Comparison of ENCODE assay signal across 17 cellular contexts in the genomic region with DNA sequence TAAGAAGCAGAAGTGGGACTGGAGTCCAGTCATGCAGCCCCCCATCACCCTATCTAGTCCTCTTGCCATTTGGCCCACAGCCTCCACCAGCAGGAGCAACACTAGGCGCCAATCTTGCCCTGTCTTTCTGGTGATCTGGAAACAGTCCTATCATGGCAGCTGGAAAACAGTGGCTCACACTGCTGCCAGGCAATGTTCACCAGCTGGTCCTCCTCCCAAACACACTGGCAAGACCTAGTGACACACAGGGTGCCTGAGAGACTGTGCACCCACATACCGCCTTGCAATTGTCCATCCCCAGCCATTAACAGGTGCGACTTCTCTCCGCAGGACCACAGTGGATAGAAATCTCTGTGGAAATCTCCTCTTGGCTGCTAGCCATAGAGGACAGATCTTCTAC.
A peak's percentile ranks its signal among the peaks of the same experiment; 100 is the strongest.
DNase-seq lines count a peak whose midpoint lies in the region; ATAC-seq, FAIRE-seq and TF ChIP-seq lines count a peak whose summit lies in the region.
"Had no signal": no experiment of that assay in that cellular context is flagged by ENCODE, and none has a peak within 500 bp of the region (broad histone marks: within the 10 kb centered on the region; RNA-seq: fewer than 3 reads in every experiment).

No MANE protein-coding gene starts in this region.

- H3K36me3 Mint-ChIP-seq in effector memory CD8-positive, alpha-beta T cell (ENCODE audit: insufficient read depth) = peaks cover 11% of the 10 kb centered on the region
- no peaks in the 10 kb centered on the region for H3K36me3 Mint-ChIP-seq in CD4-positive, alpha-beta memory T cell

- peaks cover 22 to 25% of the 10 kb centered on the region in 2 donors for H3K4me1 Mint-ChIP-seq in effector memory CD8-positive, alpha-beta T cell (ENCODE audit: low read depth in 2 of 2)
- H3K4me1 Mint-ChIP-seq in CD4-positive, alpha-beta memory T cell = peaks cover 16 to 42% (median 20%) of the 10 kb centered on the region in 4 donors

- intact Hi-C loops in IMR-90 (cut with micrococcal nuclease) = loop anchor here (2.0 to 10.0 kb wide), 3 partner anchors 224 to 364 kb away; no protein-coding TSS in a partner anchor
- intact Hi-C loops in lower lobe of right lung (cut with DNase I) = no loop called here
- intact Hi-C loops in CD4-positive, alpha-beta memory T cell (cut with micrococcal nuclease) = loop anchor here (5.0 kb wide), 2 partner anchors 79 to 141 kb away; no protein-coding TSS in a partner anchor

- CTCF ChIA-PET in IMR-90 (lab: Yijun Ruan, JAX) = no interaction called here
- CTCF ChIA-PET in H1 (lab: Charles Lee; ENCODE audit: partially characterized antibody) = interaction anchor here (1.2 to 2.6 kb wide), 9 partner anchors 8 to 243 kb away, joined by 3 to 15 read pairs (median 6); no protein-coding TSS in a partner anchor
- CTCF ChIA-PET in CD4-positive, alpha-beta memory T cell (lab: Charles Lee; ENCODE audit: partially characterized antibody) = interaction anchor here (1.2 to 2.2 kb wide), 4 partner anchors 8 to 79 kb away, joined by 3 to 8 read pairs (median 4); no protein-coding TSS in a partner anchor

- H3F3A ChIP-seq in smooth muscle cell (ENCODE audit: low read depth) = no peaks in the 10 kb centered on the region

- dilution Hi-C loops in IMR-90 (cut with HindIII; ENCODE audit: low sequenced_read_pairs, unreplicated experiment) = no loop called here

- H3K9me3 ChIP-seq in IMR-90 (ENCODE audit: control insufficient read depth, insufficient read depth, low read length) = no peaks in the 10 kb centered on the region
- H3K9me3 ChIP-seq in H1 (ENCODE audit: insufficient read depth in 2 of 2, low read depth in 1 of 2, low read length in 1 of 2) = no peaks in the 10 kb centered on the region
- no peaks in the 10 kb centered on the region for H3K9me3 ChIP-seq in lower lobe of right lung
- H3K9me3 ChIP-seq in smooth muscle cell (replicated peaks; ENCODE audit: low read depth) = no peaks in the 10 kb centered on the region
- H3K9me3 ChIP-seq in CD4-positive, alpha-beta memory T cell (ENCODE audit: control insufficient read depth in 1 of 2, low read length in 2 of 2) = no peaks in the 10 kb centered on the region

- no peaks in the 10 kb centered on the region for H3K79me1 ChIP-seq in IMR-90 (ENCODE audit: low read depth in 1 of 2, low read length in 2 of 2)
- H3K79me1 ChIP-seq in H1 (ENCODE audit: low read depth, low read length) = no peaks in the 10 kb centered on the region

- H3K27me3 ChIP-seq in IMR-90 (ENCODE audit: control insufficient read depth, insufficient read depth, low read length) (no peaks in the 10 kb centered on the region), H1 (replicated peaks in 1 of 4; ENCODE audit: control insufficient read depth in 3 of 4, extremely low read depth in 1 of 4, insufficient read depth in 3 of 4, low read length in 3 of 4) (no peaks in the 10 kb centered on the region), lower lobe of right lung (ENCODE audit: low read depth) (no peaks in the 10 kb centered on the region), smooth muscle cell (ENCODE audit: low read depth) (no peaks in the 10 kb centered on the region)
- H3K27me3 ChIP-seq in CD4-positive, alpha-beta memory T cell (ENCODE audit: insufficient read depth, low read length) = no peaks in the 10 kb centered on the region

- peak overlapping the region; percentile 47 for H2BK5ac ChIP-seq in IMR-90 (ENCODE audit: low read depth, low read length, poor library complexity, severe bottlenecking)
- no peak overlapping the region for H2BK5ac ChIP-seq in H1 (ENCODE audit: low read depth, low read length)

- H3K4me3 Mint-ChIP-seq in effector memory CD8-positive, alpha-beta T cell = no peak overlapping the region
- H3K4me3 Mint-ChIP-seq in CD4-positive, alpha-beta memory T cell = no peak overlapping the region

- H3K4me3 ChIP-seq in IMR-90 (ENCODE audit: insufficient read depth, low read depth, low read length) = no peak overlapping the region
- H3K4me3 ChIP-seq in H1 (ENCODE audit: extremely low read depth in 1 of 4, insufficient read depth in 2 of 4, low read depth in 3 of 4, low read length in 4 of 4) = no peak overlapping the region
- H3K4me3 ChIP-seq in lower lobe of right lung = no peak overlapping the region
- no peak overlapping the region for H3K4me3 ChIP-seq in smooth muscle cell
- H3K4me3 ChIP-seq in CD4-positive, alpha-beta memory T cell (ENCODE audit: low read length in 2 of 2) = no peak overlapping the region
- H3K4me3 ChIP-seq: K562 had no signal

- 80% methylated on average over 3 of the region's 4 CpGs; no CpG with 5 or more reads in 1 of the 2 experiments for WGBS in IMR-90 (ENCODE audit: extremely low coverage in 2 of 2, insufficient read length in 1 of 2), 2 experiments
- WGBS in H1 (ENCODE audit: extremely low coverage in 1 of 2, insufficient coverage in 1 of 2, insufficient read length in 1 of 2, insufficient replicate concordance in 2 of 2, low coverage in 1 of 2, low lambda C conversion rate in 2 of 2, missing lambda C conversion rate in 1 of 2), 2 experiments = 98% methylated on average over 4 of the region's 4 CpGs; no CpG with 5 or more reads in 1 of the 2 experiments
- WGBS in smooth muscle cell (ENCODE audit: low lambda C conversion rate) = 97% methylated on average over 4 of the region's 4 CpGs

- POLR2A ChIA-PET in IMR-90 (lab: Charles Lee; ENCODE audit: unreplicated experiment) = no interaction called here
- POLR2A ChIA-PET in H1 (lab: Charles Lee; ENCODE audit: partially characterized antibody) = no interaction called here
- POLR2A ChIA-PET in CD4-positive, alpha-beta memory T cell (lab: Charles Lee; ENCODE audit: partially characterized antibody) = interaction anchor here (1.6 kb wide), 1 partner anchor 107 kb away, joined by 5 read pairs; no protein-coding TSS in a partner anchor

- H3K36me3 ChIP-seq in IMR-90 (ENCODE audit: control insufficient read depth, insufficient read depth, low read length) (no peaks in the 10 kb centered on the region), H1 (ENCODE audit: control insufficient read depth in 2 of 4, insufficient read depth in 4 of 4, low read length in 3 of 4) (no peaks in the 10 kb centered on the region), lower lobe of right lung (no peaks in the 10 kb centered on the region), smooth muscle cell (ENCODE audit: low read depth) (no peaks in the 10 kb centered on the region)
- H3K36me3 ChIP-seq in CD4-positive, alpha-beta memory T cell (ENCODE audit: insufficient read depth, low read length) = no peaks in the 10 kb centered on the region

- peak overlapping the region; percentile 56 for H3K27ac ChIP-seq in IMR-90 (ENCODE audit: insufficient read depth, low read length)
- H3K27ac ChIP-seq in H1 (ENCODE audit: low read depth, low read length) = no peak overlapping the region
- H3K27ac ChIP-seq in lower lobe of right lung = peak overlapping the region; percentile 31
- peak overlapping the region; percentile 96 for H3K27ac ChIP-seq in smooth muscle cell (ENCODE audit: low read depth)
- no peak overlapping the region for H3K27ac ChIP-seq in CD4-positive, alpha-beta memory T cell (ENCODE audit: low read depth, low read length)
- H3K27ac ChIP-seq: C4-2B had no signal

- H2AK5ac ChIP-seq in IMR-90 (ENCODE audit: low read depth, low read length) (peak overlapping the region; percentile 92), H1 (ENCODE audit: low read depth, low read length) (no peak overlapping the region)

- H3K79me2 ChIP-seq in H1 (ENCODE audit: control insufficient read depth in 1 of 2, insufficient read depth in 2 of 2, low read length in 2 of 2) (no peaks in the 10 kb centered on the region), smooth muscle cell (ENCODE audit: low read depth) (no peaks in the 10 kb centered on the region)

- peaks cover 20% of the 10 kb centered on the region for H3K9me1 ChIP-seq in IMR-90 (ENCODE audit: insufficient read depth, low read length)

- H4K8ac ChIP-seq in IMR-90 (ENCODE audit: low read depth in 2 of 2, low read length in 2 of 2) (peak overlapping the region in 1 of 2 experiments; percentile 10; a peak in 1 of 4 replicates), H1 (ENCODE audit: extremely low read depth, insufficient read depth, low read length) (no peak overlapping the region)

- no TSS peak for BruUV-seq in IMR-90 (replicated peaks; lab: Mats Ljungman, UMichigan)

- no peak overlapping the region for H3K27ac Mint-ChIP-seq in effector memory CD8-positive, alpha-beta T cell
- no peak overlapping the region for H3K27ac Mint-ChIP-seq in CD4-positive, alpha-beta memory T cell

- DNase-seq in IMR-90 (no peak), H1 (ENCODE audit: low read depth in 1 of 2, low spot score in 2 of 2) (no peak), lower lobe of right lung (no peak), smooth muscle cell (lab: John Stamatoyannopoulos, UW; ENCODE audit: unreplicated experiment) (no peak), anterior cingulate cortex (lab: John Stamatoyannopoulos, UW) (no peak)
- DNase-seq in effector memory CD8-positive, alpha-beta T cell = no peak
- no peak for DNase-seq in CD4-positive, alpha-beta memory T cell
- DNase-seq: COR-L47, DMS53, HCEC 1CT, MV-4-11, NCI-H1417, NCI-H187 treated with DMSO at 0.1 percent for 48 hours, PC-3 had no signal

- H3K18ac ChIP-seq in IMR-90 (ENCODE audit: low read depth, low read length) (peak overlapping the region; percentile 49), H1 (ENCODE audit: extremely low read depth, low read length) (no peak overlapping the region)

- TF ChIP-seq RAD21 in IMR-90 (IDR thresholded peaks at IDR 0.05; ENCODE audit: low read length) = no peak
- TF ChIP-seq RAD21 in H1 (IDR thresholded peaks at IDR 0.05 in 1 of 2, conservative IDR thresholded peaks at IDR 0.05 in 1 of 2; ENCODE audit: low read depth in 2 of 2, low read length in 2 of 2) = no peak

- H2AFZ ChIP-seq in IMR-90 (replicated peaks; ENCODE audit: low read length, poor library complexity) (no peak overlapping the region), H1 (ENCODE audit: low read length) (no peak overlapping the region), smooth muscle cell (ENCODE audit: low read depth) (no peak overlapping the region)

- H4K20me1 ChIP-seq in IMR-90 (ENCODE audit: insufficient read depth, low read length) = peaks cover 5% of the 10 kb centered on the region
- H4K20me1 ChIP-seq in H1 (replicated peaks in 1 of 2; ENCODE audit: control insufficient read depth in 1 of 2, insufficient read depth in 2 of 2, low read length in 2 of 2) = no peaks in the 10 kb centered on the region
- no peaks in the 10 kb centered on the region for H4K20me1 ChIP-seq in smooth muscle cell (ENCODE audit: low read depth)

- in situ Hi-C loops in IMR-90 (cut with MboI; ENCODE audit: low sequenced_read_pairs) = no loop called here

- no peak overlapping the region for H2AK9ac ChIP-seq in IMR-90 (replicated peaks; ENCODE audit: low read depth, low read length, poor library complexity)

- H3K4me1 ChIP-seq in IMR-90 (ENCODE audit: control insufficient read depth, insufficient read depth, low read length) (peaks cover 10% of the 10 kb centered on the region), H1 (replicated peaks in 1 of 4; ENCODE audit: control insufficient read depth in 3 of 4, insufficient read depth in 4 of 4, low read length in 3 of 4) (peaks cover 0 to 3% (median 0%) of the 10 kb centered on the region in 4 experiments; a peak in 1 of 7 replicates), lower lobe of right lung (peaks cover 10% of the 10 kb centered on the region), smooth muscle cell (ENCODE audit: low read depth) (no peaks in the 10 kb centered on the region)
- H3K4me1 ChIP-seq in CD4-positive, alpha-beta memory T cell (ENCODE audit: insufficient read depth, low read length) = peaks cover 17% of the 10 kb centered on the region

- no peak overlapping the region for H2BK12ac ChIP-seq in H1 (ENCODE audit: low read depth, low read length)

- H4K5ac ChIP-seq in IMR-90 (ENCODE audit: low read depth, low read length) = peak overlapping the region; percentile 25; the same call in 1 of the 2 replicates
- H4K5ac ChIP-seq in H1 (ENCODE audit: insufficient read length, low read depth, low read length) = no peak overlapping the region

- no peak for TF ChIP-seq EP300 in H1 (IDR thresholded peaks at IDR 0.05; ENCODE audit: borderline replicate concordance in 1 of 2, low read depth in 2 of 2, low read length in 2 of 2)

- H3K23ac ChIP-seq in IMR-90 (ENCODE audit: low read depth, low read length) (no peak overlapping the region), H1 (ENCODE audit: insufficient read length) (no peak overlapping the region)

- H2BK15ac ChIP-seq in IMR-90 (ENCODE audit: low read depth, low read length) = peak overlapping the region; percentile 15; the same call in 2 of the 3 replicates
- peak overlapping the region; percentile 65; the same call in 1 of the 2 replicates for H2BK15ac ChIP-seq in H1 (ENCODE audit: low read length)

- H3K9me3 Mint-ChIP-seq in effector memory CD8-positive, alpha-beta T cell = no peaks in the 10 kb centered on the region
- H3K9me3 Mint-ChIP-seq in CD4-positive, alpha-beta memory T cell = no peaks in the 10 kb centered on the region

- FAIRE-seq in H1 (lab: Jason Lieb, UNC) = no peak
- FAIRE-seq: K562 had no signal

- no peaks in the 10 kb centered on the region for H3K23me2 ChIP-seq in H1 (ENCODE audit: low read depth, low read length)

- H3K9ac ChIP-seq in IMR-90 (ENCODE audit: low read depth, low read length) (no peak overlapping the region), H1 (replicated peaks in 1 of 4; ENCODE audit: extremely low read depth in 1 of 4, low read depth in 3 of 4, low read length in 3 of 4) (no peak overlapping the region), smooth muscle cell (ENCODE audit: low read depth) (no peak overlapping the region)

- TF ChIP-seq CTCF in IMR-90 (conservative IDR thresholded peaks at IDR 0.05; ENCODE audit: low read depth, low read length) = no peak
- no peak for TF ChIP-seq CTCF in H1 (IDR thresholded peaks at IDR 0.05; ENCODE audit: control extremely low read depth in 1 of 3, insufficient read depth in 1 of 3, low read depth in 1 of 3, low read length in 3 of 3)
- no peak for TF ChIP-seq CTCF in lower lobe of right lung (IDR thresholded peaks at IDR 0.05)
- no peak for TF ChIP-seq CTCF in smooth muscle cell (IDR thresholded peaks at IDR 0.05; ENCODE audit: borderline replicate concordance, insufficient read depth, poor library complexity, severe bottlenecking)

- 0 out of 2 replicates have a peak overlapping the region, but pooled peaks have one; percentile 26 for H3K14ac ChIP-seq in IMR-90 (replicated peaks; ENCODE audit: low read depth, low read length)
- no peak overlapping the region for H3K14ac ChIP-seq in H1 (ENCODE audit: insufficient read length)

- no peak overlapping the region for H3K56ac ChIP-seq in IMR-90 (ENCODE audit: extremely low read depth, insufficient read depth, low read length)
- H3K56ac ChIP-seq in H1 (replicated peaks; ENCODE audit: insufficient read length, low read depth, low read length) = no peak overlapping the region

- ATAC-seq in IMR-90 (ENCODE audit: low read depth) (no peak), lower lobe of right lung (peak; percentile 34 to 39), GM18870 (IDR thresholded peaks at IDR 0.05; ENCODE audit: unreplicated experiment) (no peak)
- ATAC-seq in effector memory CD8-positive, alpha-beta T cell (replicated peaks) = no peak
- ATAC-seq: K562 had no signal

- no peaks in the 10 kb centered on the region for H3K27me3 Mint-ChIP-seq in effector memory CD8-positive, alpha-beta T cell
- H3K27me3 Mint-ChIP-seq in CD4-positive, alpha-beta memory T cell = no peaks in the 10 kb centered on the region

- H2BK120ac ChIP-seq in IMR-90 (ENCODE audit: low read depth, low read length) (peak overlapping the region; percentile 61; the same call in 1 of the 2 replicates), H1 (replicated peaks; ENCODE audit: low read depth, low read length) (no peak overlapping the region)

- no peak for TF ChIP-seq POLR2A in IMR-90 (IDR thresholded peaks at IDR 0.05; ENCODE audit: low read depth, low read length)
- no peak for TF ChIP-seq POLR2A in H1 (IDR thresholded peaks at IDR 0.05; ENCODE audit: control extremely low read depth in 1 of 2, low read depth in 2 of 2, low read length in 2 of 2)

- no peak overlapping the region for H3K4me2 ChIP-seq in IMR-90 (ENCODE audit: low read depth, low read length)
- H3K4me2 ChIP-seq in H1 (ENCODE audit: insufficient read depth in 1 of 2, low read depth in 2 of 2, low read length in 2 of 2) = no peak overlapping the region
- no peak overlapping the region for H3K4me2 ChIP-seq in smooth muscle cell

- peak overlapping the region; percentile 41 for H3K4ac ChIP-seq in IMR-90 (ENCODE audit: low read depth, low read length)
- H3K4ac ChIP-seq in H1 (replicated peaks; ENCODE audit: insufficient read length, low read depth, low read length) = no peak overlapping the region

- H2BK20ac ChIP-seq in IMR-90 (ENCODE audit: low read depth, low read length) (peak overlapping the region; percentile 82), H1 (ENCODE audit: low read length) (no peak overlapping the region)

- H4K91ac ChIP-seq in IMR-90 (ENCODE audit: insufficient read depth, low read depth, low read length) (peak overlapping the region; percentile 70; the same call in 1 of the 2 replicates), H1 (replicated peaks; ENCODE audit: insufficient read length, low read length) (no peak overlapping the region)

Comparison
In these comparisons a context has a peak if more than half of its experiments do, and no peak if none do; other contexts are left out.
1. ATAC-seq: peak in lower lobe of right lung (2 of 2); none in IMR-90 (single experiment), effector memory CD8-positive, alpha-beta T cell (single experiment) and GM18870 (single experiment).
2. H3K27ac ChIP-seq: peak in IMR-90 (single experiment), lower lobe of right lung (single experiment) and smooth muscle cell (single experiment); none in H1 (single experiment) and CD4-positive, alpha-beta memory T cell (single experiment).